12 cellular contexts compared by ENCODE assay signal in genomic region chr16:85285681-85286065, GRCh38.
DNase-seq lines count a peak whose midpoint lies in the region; TF ChIP-seq lines count a peak whose summit lies in the region.
"Had no signal": no experiment of that assay in that cellular context is flagged by ENCODE, and none has a peak within 500 bp of the region (broad histone marks: within the 10 kb centered on the region; RNA-seq: fewer than 3 reads in every experiment).

No MANE protein-coding gene starts in this region.

- TF ChIP-seq CTCF in glutamatergic neuron (IDR thresholded peaks at IDR 0.05; ENCODE audit: partially characterized antibody, unreplicated experiment), result no peak

- no peaks in the 10 kb centered on the region for H3K36me3 Mint-ChIP-seq in glutamatergic neuron (ENCODE audit: unreplicated experiment)
- H3K36me3 Mint-ChIP-seq in activated naive CD4-positive, alpha-beta T cell treated with anti-CD3 and anti-CD28 coated beads for 36 hours (ENCODE audit: low read depth), result no peaks in the 10 kb centered on the region

- H3K4me3 ChIP-seq in SJCRH30 (no peak overlapping the region), skeletal muscle satellite cell (ENCODE audit: low read length) (no peak overlapping the region)
- H3K4me3 ChIP-seq: colonic mucosa, smooth muscle cell had no signal

- CTCF ChIA-PET in activated naive CD4-positive, alpha-beta T cell treated with anti-CD3 and anti-CD28 coated beads for 36 hours (lab: Charles Lee), result no interaction called here

- peaks cover 22% of the 10 kb centered on the region for H3K27me3 Mint-ChIP-seq in glutamatergic neuron (ENCODE audit: unreplicated experiment)
- H3K27me3 Mint-ChIP-seq in activated naive CD4-positive, alpha-beta T cell treated with anti-CD3 and anti-CD28 coated beads for 36 hours (ENCODE audit: low read depth), result no peaks in the 10 kb centered on the region

- H3K4me1 ChIP-seq in SJCRH30 (peaks cover 51% of the 10 kb centered on the region), skeletal muscle satellite cell (ENCODE audit: control insufficient read depth, insufficient read depth, low read length) (peaks cover 39% of the 10 kb centered on the region)

- H3K9ac ChIP-seq in skeletal muscle satellite cell (ENCODE audit: low read depth, low read length), result no peak overlapping the region

- peaks cover 63% of the 10 kb centered on the region for H3K4me1 Mint-ChIP-seq in glutamatergic neuron (ENCODE audit: low read depth, unreplicated experiment)
- H3K4me1 Mint-ChIP-seq in activated naive CD4-positive, alpha-beta T cell treated with anti-CD3 and anti-CD28 coated beads for 36 hours (ENCODE audit: low read depth), result no peaks in the 10 kb centered on the region

- intact Hi-C loops in activated naive CD4-positive, alpha-beta T cell treated with anti-CD3 and anti-CD28 coated beads for 36 hours (cut with micrococcal nuclease), result no loop called here

- peak overlapping the region; percentile 83 for H3K4me2 ChIP-seq in skeletal muscle satellite cell (ENCODE audit: low read length)
- H3K4me2 ChIP-seq: smooth muscle cell had no signal

- peak overlapping the region; percentile 82 for H3K27ac ChIP-seq in SJCRH30

- no peaks in the 10 kb centered on the region for H3K36me3 ChIP-seq in SJCRH30
- no peaks in the 10 kb centered on the region for H3K36me3 ChIP-seq in skeletal muscle satellite cell (ENCODE audit: insufficient read depth, low read length)
- H3K36me3 ChIP-seq: colonic mucosa had no signal

- DNase-seq in AG08395 (ENCODE audit: low spot score) (peak; percentile 55), SJCRH30 (no peak), glutamatergic neuron (no peak), activated gamma-delta T cell (lab: John Stamatoyannopoulos, UW) (no peak), HuH-7.5 (ENCODE audit: low spot score) (no peak)
- DNase-seq in activated naive CD4-positive, alpha-beta T cell treated with anti-CD3 and anti-CD28 coated beads for 36 hours, result no peak
- no peak for DNase-seq in stimulated activated CD4-positive, alpha-beta T cell treated with anti-CD3 and anti-CD28 coated beads, Interleukin-4, amount 100 ng/mL, for 24 hours
- DNase-seq: NCI-H1436 had no signal

- H3K27ac Mint-ChIP-seq in glutamatergic neuron (ENCODE audit: unreplicated experiment), result peak overlapping the region; percentile 95
- H3K27ac Mint-ChIP-seq in activated naive CD4-positive, alpha-beta T cell treated with anti-CD3 and anti-CD28 coated beads for 36 hours, result no peak overlapping the region
- H3K27ac Mint-ChIP-seq: activated T-helper 2 cell treated with anti-CD3 and anti-CD28 coated beads, Interferon-gamma antibody, Interleukin-2, Interleukin-4, amounts not matched to agents 10 μg/mL and 5 μg/mL and 100 μg/mL, durations not matched to agents 14 hours and 24 hours and 36 hours had no signal

- H3K9me3 ChIP-seq in SJCRH30 (replicated peaks), result no peaks in the 10 kb centered on the region
- H3K9me3 ChIP-seq in skeletal muscle satellite cell (replicated peaks; ENCODE audit: low read length), result no peaks in the 10 kb centered on the region
- H3K9me3 ChIP-seq: colonic mucosa had no signal

- H3K27me3 ChIP-seq in SJCRH30 (no peaks in the 10 kb centered on the region), skeletal muscle satellite cell (ENCODE audit: control insufficient read depth, insufficient read depth, low read length) (no peaks in the 10 kb centered on the region)
- H3K27me3 ChIP-seq: colonic mucosa had no signal

- H3K9me3 Mint-ChIP-seq in glutamatergic neuron (ENCODE audit: unreplicated experiment), result peaks cover 21% of the 10 kb centered on the region
- no peaks in the 10 kb centered on the region for H3K9me3 Mint-ChIP-seq in activated naive CD4-positive, alpha-beta T cell treated with anti-CD3 and anti-CD28 coated beads for 36 hours
- H3K9me3 Mint-ChIP-seq: activated T-helper 2 cell treated with anti-CD3 and anti-CD28 coated beads, Interferon-gamma antibody, Interleukin-2, Interleukin-4, amounts not matched to agents 10 μg/mL and 5 μg/mL and 100 μg/mL, durations not matched to agents 14 hours and 24 hours and 36 hours had no signal

- peak overlapping the region; percentile 54 for H3K4me3 Mint-ChIP-seq in glutamatergic neuron (ENCODE audit: unreplicated experiment)
- H3K4me3 Mint-ChIP-seq in activated naive CD4-positive, alpha-beta T cell treated with anti-CD3 and anti-CD28 coated beads for 36 hours, result no peak overlapping the region
